Comparison of ENCODE assay signal across 14 cellular contexts in genomic region chr6:3915076-3915791, GRCh38.
A peak's percentile ranks its signal among the peaks of the same experiment; 100 is the strongest.
DNase-seq lines count a peak whose midpoint lies in the region; ATAC-seq and TF ChIP-seq lines count a peak whose summit lies in the region.
"Had no signal": no experiment of that assay in that cellular context is flagged by ENCODE, and none has a peak within 500 bp of the region (broad histone marks: within the 10 kb centered on the region; RNA-seq: fewer than 3 reads in every experiment).

No MANE protein-coding gene starts in this region.

- intact Hi-C loops in natural killer cell (cut with micrococcal nuclease): no loop called here
- intact Hi-C loops in spleen (cut with DNase I; ENCODE audit: low total_unique reads): no loop called here

- POLR2A ChIA-PET in T-cell (lab: Charles Lee) (no interaction called here), GM10248 (lab: Yijun Ruan, JAX) (no interaction called here)

- peaks cover 0 to 6% of the 10 kb centered on the region in 2 donors for H3K4me1 Mint-ChIP-seq in natural killer cell treated with Interleukin-12 subunit alpha and Interleukin-12 subunit beta and Interleukin-15 and Interleukin-18, amount 100 ng/mL, for 72 hours (ENCODE audit: low read depth in 2 of 2)
- H3K4me1 Mint-ChIP-seq in natural killer cell: peaks cover 11 to 13% of the 10 kb centered on the region in 2 donors
- H3K4me1 Mint-ChIP-seq in T-cell: peaks cover 30 to 45% (median 33%) of the 10 kb centered on the region in 3 donors
- peaks cover 21% of the 10 kb centered on the region for H3K4me1 Mint-ChIP-seq in activated T-helper 17 cell treated with anti-CD3 and anti-CD28 coated beads, Interleukin-2, amount 50 U/mL, for 72 hours

- TF ChIP-seq CTCF in natural killer cell (IDR thresholded peaks at IDR 0.05): no peak
- TF ChIP-seq CTCF in spleen (IDR thresholded peaks at IDR 0.05 in 8 of 11, conservative IDR thresholded peaks at IDR 0.05 in 3 of 11): no peak
- TF ChIP-seq CTCF in GM10248 (IDR thresholded peaks at IDR 0.05; ENCODE audit: control extremely low read depth, extremely low read depth, low read depth, missing control alignments): no peak
- TF ChIP-seq CTCF in brain microvascular endothelial cell (IDR thresholded peaks at IDR 0.05; ENCODE audit: low read depth, low read length, missing control alignments): no peak

- H3K27ac Mint-ChIP-seq in natural killer cell treated with Interleukin-12 subunit alpha and Interleukin-12 subunit beta and Interleukin-15 and Interleukin-18, amount 100 ng/mL, for 72 hours: no peak overlapping the region
- H3K27ac Mint-ChIP-seq in natural killer cell (no peak overlapping the region), T-cell (peak overlapping the region in 1 of 2 donors; percentile 33)
- no peak overlapping the region for H3K27ac Mint-ChIP-seq in activated T-helper 17 cell treated with anti-CD3 and anti-CD28 coated beads, Interleukin-2, amount 50 U/mL, for 72 hours

- CTCF ChIA-PET in T-cell (lab: Charles Lee): no interaction called here
- CTCF ChIA-PET in GM10248 (lab: Yijun Ruan, JAX): no interaction called here

- H3K27me3 ChIP-seq in spleen (replicated peaks in 1 of 7) (peaks cover 0 to 48% (median 0%) of the 10 kb centered on the region in 7 donors), brain microvascular endothelial cell (replicated peaks) (no peaks in the 10 kb centered on the region)
- H3K27me3 ChIP-seq: pancreas had no signal

- H3K4me3 Mint-ChIP-seq in natural killer cell treated with Interleukin-12 subunit alpha and Interleukin-12 subunit beta and Interleukin-15 and Interleukin-18, amount 100 ng/mL, for 72 hours: no peak overlapping the region
- no peak overlapping the region for H3K4me3 Mint-ChIP-seq in natural killer cell
- H3K4me3 Mint-ChIP-seq in T-cell: peak overlapping the region; percentile 17 to 77 (median 60)
- peak overlapping the region; percentile 36 for H3K4me3 Mint-ChIP-seq in activated T-helper 17 cell treated with anti-CD3 and anti-CD28 coated beads, Interleukin-2, amount 50 U/mL, for 72 hours

- peak; percentile 38 to 52 for ATAC-seq in natural killer cell treated with Interleukin-12 subunit alpha and Interleukin-12 subunit beta and Interleukin-15 and Interleukin-18, amount 100 ng/mL, for 72 hours
- ATAC-seq in natural killer cell: no peak
- ATAC-seq in T-cell (replicated peaks in 1 of 4): peak; percentile 67 to 92 (median 88)
- ATAC-seq in activated T-helper 17 cell treated with anti-CD3 and anti-CD28 coated beads, Interleukin-2, amount 50 U/mL, for 72 hours (replicated peaks): peak; percentile 84
- no peak for ATAC-seq in GM19467 (IDR thresholded peaks at IDR 0.05; ENCODE audit: unreplicated experiment)
- ATAC-seq: pancreas had no signal

- no peaks in the 10 kb centered on the region for H3K9me3 ChIP-seq in spleen
- H3K9me3 ChIP-seq: pancreas had no signal

- DNase-seq in natural killer cell treated with Interleukin-12 subunit alpha and Interleukin-12 subunit beta and Interleukin-15 and Interleukin-18, amount 100 ng/mL, for 72 hours (ENCODE audit: low spot score): no peak
- DNase-seq in natural killer cell (no peak), T-cell (peak in 25 of 34 experiments; percentile 2 to 50 (median 13)), spleen (peak; percentile 44), GM10248 (ENCODE audit: extremely low spot score) (no peak), brain microvascular endothelial cell (no peak)
- DNase-seq: AML-193, DMS79, NCI-H1417 treated with DMSO at 0.1 percent for 48 hours, OCI-M1, pancreas, SW 1271 had no signal

- H3K9me3 Mint-ChIP-seq in natural killer cell treated with Interleukin-12 subunit alpha and Interleukin-12 subunit beta and Interleukin-15 and Interleukin-18, amount 100 ng/mL, for 72 hours: no peaks in the 10 kb centered on the region
- H3K9me3 Mint-ChIP-seq in natural killer cell: no peaks in the 10 kb centered on the region
- H3K9me3 Mint-ChIP-seq in T-cell: no peaks in the 10 kb centered on the region
- H3K9me3 Mint-ChIP-seq in activated T-helper 17 cell treated with anti-CD3 and anti-CD28 coated beads, Interleukin-2, amount 50 U/mL, for 72 hours: no peaks in the 10 kb centered on the region

- no peak for TF ChIP-seq POLR2A in spleen (IDR thresholded peaks at IDR 0.05)

- 68 to 84% (median 76%) methylated on average over 9 of the region's 9 CpGs for WGBS in spleen, 5 donors

- H3K36me3 Mint-ChIP-seq in natural killer cell treated with Interleukin-12 subunit alpha and Interleukin-12 subunit beta and Interleukin-15 and Interleukin-18, amount 100 ng/mL, for 72 hours: no peaks in the 10 kb centered on the region
- H3K36me3 Mint-ChIP-seq in natural killer cell: no peaks in the 10 kb centered on the region
- no peaks in the 10 kb centered on the region for H3K36me3 Mint-ChIP-seq in T-cell
- H3K36me3 Mint-ChIP-seq in activated T-helper 17 cell treated with anti-CD3 and anti-CD28 coated beads, Interleukin-2, amount 50 U/mL, for 72 hours (ENCODE audit: low read depth): no peaks in the 10 kb centered on the region

- H3K27ac ChIP-seq in spleen (no peak overlapping the region), brain microvascular endothelial cell (no peak overlapping the region)

- H3K36me3 ChIP-seq in spleen (no peaks in the 10 kb centered on the region), brain microvascular endothelial cell (replicated peaks) (no peaks in the 10 kb centered on the region)
- H3K36me3 ChIP-seq: pancreas had no signal

- H3K27me3 Mint-ChIP-seq in natural killer cell treated with Interleukin-12 subunit alpha and Interleukin-12 subunit beta and Interleukin-15 and Interleukin-18, amount 100 ng/mL, for 72 hours: peaks cover 19 to 40% of the 10 kb centered on the region in 2 donors
- H3K27me3 Mint-ChIP-seq in natural killer cell (ENCODE audit: low read depth in 2 of 2): peaks cover 8 to 13% of the 10 kb centered on the region in 2 donors
- H3K27me3 Mint-ChIP-seq in T-cell: peaks cover 29 to 36% of the 10 kb centered on the region in 2 donors
- H3K27me3 Mint-ChIP-seq in activated T-helper 17 cell treated with anti-CD3 and anti-CD28 coated beads, Interleukin-2, amount 50 U/mL, for 72 hours: peaks cover 2% of the 10 kb centered on the region

- H3K4me1 ChIP-seq in spleen: peaks cover 0 to 11% (median 4%) of the 10 kb centered on the region in 6 donors

- H3K4me3 ChIP-seq in spleen: no peak overlapping the region
- no peak overlapping the region for H3K4me3 ChIP-seq in brain microvascular endothelial cell (ENCODE audit: low read depth, low read length)
- H3K4me3 ChIP-seq: pancreas had no signal

- in situ Hi-C loops in brain microvascular endothelial cell (cut with HindIII; ENCODE audit: low pct_ligation_motif_present, low sequenced_read_pairs): no loop called here

Comparison
In these comparisons a context has a peak if more than half of its experiments do, and no peak if none do; other contexts are left out.
1. ATAC-seq: peak in natural killer cell treated with Interleukin-12 subunit alpha and Interleukin-12 subunit beta and Interleukin-15 and Interleukin-18, amount 100 ng/mL, for 72 hours (2 of 2), T-cell (4 of 4) and activated T-helper 17 cell treated with anti-CD3 and anti-CD28 coated beads, Interleukin-2, amount 50 U/mL, for 72 hours (single experiment); none in natural killer cell (0 of 3) and GM19467 (single experiment).
2. DNase-seq: peak in T-cell (25 of 34) and spleen (single experiment); none in natural killer cell treated with Interleukin-12 subunit alpha and Interleukin-12 subunit beta and Interleukin-15 and Interleukin-18, amount 100 ng/mL, for 72 hours (single experiment), natural killer cell (single experiment), GM10248 (single experiment) and brain microvascular endothelial cell (single experiment).
3. H3K4me3 Mint-ChIP-seq: peak in T-cell (3 of 3) and activated T-helper 17 cell treated with anti-CD3 and anti-CD28 coated beads, Interleukin-2, amount 50 U/mL, for 72 hours (single experiment); none in natural killer cell treated with Interleukin-12 subunit alpha and Interleukin-12 subunit beta and Interleukin-15 and Interleukin-18, amount 100 ng/mL, for 72 hours (single experiment) and natural killer cell (single experiment).